Comparison of ENCODE assay signal across 29 cellular contexts in the genomic region with DNA sequence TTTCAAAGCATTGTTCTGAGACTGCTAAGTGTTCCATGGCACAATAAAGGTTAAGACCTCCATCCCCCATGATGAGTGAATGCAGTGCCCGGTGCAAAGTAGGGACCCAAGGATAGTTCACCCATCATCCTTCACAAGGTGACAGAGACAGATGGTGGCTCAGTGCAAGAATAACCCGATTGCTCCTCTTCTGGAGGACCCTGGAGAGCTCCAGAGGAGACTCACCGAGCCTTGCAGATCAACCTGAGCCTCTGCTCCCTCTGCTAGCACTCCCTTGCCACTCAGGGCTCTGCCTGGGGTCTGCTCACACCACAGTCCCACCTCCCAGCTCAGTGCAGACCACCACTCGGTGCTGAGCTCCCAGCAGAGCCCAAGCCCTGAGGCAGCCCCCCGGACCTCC. TPM values are rescaled to one million over a fixed set of nuclear protein-coding genes. Genes with fewer than 3 reads are reported as not detected.
"Had no signal": no experiment of that assay in that cellular context is flagged by ENCODE, and none has a peak within 500 bp of the region (broad histone marks: within the 10 kb centered on the region; RNA-seq: fewer than 3 reads in every experiment).

No MANE protein-coding gene starts in this region.

- H3K4me3 ChIP-seq: ascending aorta, cardiac muscle cell, Peyer's patch, SJSA1 had no signal

- ATAC-seq: activated CD8-positive, alpha-beta T cell treated with anti-CD3 and anti-CD28 coated beads, Interleukin-2, amount 10 ng/mL, durations not matched to agents 7 days and 5 days; PC-3 had no signal

- DNase-seq: activated CD4-positive, alpha-beta T cell treated with anti-CD3 and anti-CD28 coated beads, Interleukin-2, amount 10 ng/mL, durations not matched to agents 24 days and 14 days; activated CD4-positive, alpha-beta T cell treated with anti-CD3 and anti-CD28 coated beads, Interleukin-2, amount 50 U/mL, for 48 hours; activated CD8-positive, alpha-beta T cell treated with anti-CD3 and anti-CD28 coated beads, Interleukin-2, amount 10 ng/mL, durations not matched to agents 7 days and 5 days; activated gamma-delta T cell; activated naive CD4-positive, alpha-beta T cell treated with Interleukin-2 at 50 U/mL for 16 hours; activated naive CD8-positive, alpha-beta T cell treated with anti-CD3 and anti-CD28 coated beads, Interleukin-2, amount 10 ng/mL, durations not matched to agents 7 days and 5 days; activated T-cell treated with anti-CD3 and anti-CD28 coated beads, Interleukin-2, amount 50 U/mL, for 24 hours; amygdala; NCI-H1105; NCI-H1417 treated with DMSO at 0.1 percent for 48 hours; NCI-H187 treated with DMSO at 0.1 percent for 48 hours; NCI-H2081; NCI-H2171 treated with DMSO at 0.1 percent for 48 hours; NCI-H2227 treated with DMSO at 0.1 percent for 48 hours; NCI-H446; NCI-H510A treated with DMSO at 0.1 percent for 48 hours; NCI-H69; NCI-H82; NK-92 treated with Interleukin-12 subunit alpha and Interleukin-12 subunit beta, amount 100 ng/mL, for 24 hours; PC-3; Peyer's patch; RPMI8226; SHP77 treated with DMSO at 0.1 percent for 48 hours; SK-N-SH had no signal

- H3K4me1 ChIP-seq: ascending aorta, Peyer's patch, SJSA1 had no signal

- H3K9me3 ChIP-seq: ascending aorta, Peyer's patch, SJSA1, SK-N-SH had no signal

- H3K27ac ChIP-seq: ascending aorta, cardiac muscle cell, Peyer's patch, SJSA1 had no signal

- H3K36me3 ChIP-seq: ascending aorta, cardiac muscle cell, Peyer's patch, SJSA1 had no signal

RNA-seq across cellular contexts. Expression of gene C16orf78, which starts 49.3 kb away (rescaled TPM):
- total RNA-seq: activated CD4-positive, alpha-beta T cell treated with anti-CD3 and anti-CD28 coated beads, Interleukin-2, amount 10 ng/mL, durations not matched to agents 24 days and 14 days; activated CD8-positive, alpha-beta T cell treated with anti-CD3 and anti-CD28 coated beads, Interleukin-2, amount 10 ng/mL, durations not matched to agents 7 days and 5 days; activated naive CD8-positive, alpha-beta T cell treated with anti-CD3 and anti-CD28 coated beads, Interleukin-2, amount 10 ng/mL, durations not matched to agents 7 days and 5 days; activated T-helper 2 cell treated with anti-CD3 and anti-CD28 coated beads, Interferon-gamma antibody, Interleukin-2, Interleukin-4, amounts not matched to agents 10 μg/mL and 5 μg/mL and 100 μg/mL, durations not matched to agents 14 hours and 24 hours and 36 hours; ascending aorta; cardiac muscle cell; M059J; PC-3; Peyer's patch; SJSA1 had no signal
